8 cellular contexts compared by ENCODE assay signal in genomic region chr2:72325592-72326422, GRCh38.
DNase-seq lines count a peak whose midpoint lies in the region; ATAC-seq and TF ChIP-seq lines count a peak whose summit lies in the region.

No MANE protein-coding gene starts in this region.

- no peak overlapping the region for H3K9ac ChIP-seq in SU-DHL-6 (ENCODE audit: low read length)

- no peaks in the 10 kb centered on the region for H4K20me1 ChIP-seq in SU-DHL-6 (ENCODE audit: low read depth, low read length)

- no peak overlapping the region for H2AFZ ChIP-seq in SU-DHL-6 (ENCODE audit: low read depth, low read length, severe bottlenecking)

- H3K36me3 ChIP-seq in SU-DHL-6 (ENCODE audit: low read length) (no peaks in the 10 kb centered on the region), ascending aorta (no peaks in the 10 kb centered on the region)

- H3K4me1 Mint-ChIP-seq in immature natural killer cell, result no peaks in the 10 kb centered on the region

- H3K9me2 ChIP-seq in SU-DHL-6 (replicated peaks; ENCODE audit: insufficient read depth, low read length), result no peaks in the 10 kb centered on the region

- DNase-seq in stimulated activated CD4-positive, alpha-beta T cell treated with anti-CD3 and anti-CD28 coated beads, Interleukin-15, amount 100 ng/mL, for 24 hours, result peak; percentile 26
- no peak for DNase-seq in stimulated activated CD4-positive, alpha-beta T cell treated with anti-CD3 and anti-CD28 coated beads, Interleukin-12 subunit alpha, Interleukin-12 subunit beta, amount 100 ng/mL, for 4 hours
- peak; percentile 38 for DNase-seq in iPS DF 4.7 (ENCODE audit: extremely low read depth, low spot score)
- DNase-seq in NCI-H2227 (lab: John Stamatoyannopoulos, UW; ENCODE audit: unreplicated experiment), result no peak
- no peak for DNase-seq in ascending aorta (ENCODE audit: low spot score in 2 of 2)
- no peak for DNase-seq in immature natural killer cell

- no peak overlapping the region for H3K4me2 ChIP-seq in SU-DHL-6 (ENCODE audit: low read depth, low read length, poor library complexity, severe bottlenecking)

- H3K4me3 ChIP-seq in SU-DHL-6 (ENCODE audit: insufficient read depth, low read length, poor library complexity, severe bottlenecking) (no peak overlapping the region), ascending aorta (no peak overlapping the region)

- H3K27ac ChIP-seq in SU-DHL-6 (ENCODE audit: low read depth, low read length) (no peak overlapping the region), ascending aorta (no peak overlapping the region)

- peaks cover 0 to 2% (median 1%) of the 10 kb centered on the region in 3 donors for H3K27me3 Mint-ChIP-seq in immature natural killer cell (ENCODE audit: low read depth in 3 of 3)

- H3K79me2 ChIP-seq in SU-DHL-6 (ENCODE audit: insufficient read depth, low read length), result no peaks in the 10 kb centered on the region

- no peaks in the 10 kb centered on the region for H3K9me3 ChIP-seq in SU-DHL-6 (ENCODE audit: insufficient read depth, low read length)
- H3K9me3 ChIP-seq in ascending aorta, result no peaks in the 10 kb centered on the region

- H3K27me3 ChIP-seq in SU-DHL-6 (ENCODE audit: low read length) (no peaks in the 10 kb centered on the region), ascending aorta (no peaks in the 10 kb centered on the region)

- no peaks in the 10 kb centered on the region for H3F3A ChIP-seq in SU-DHL-6 (ENCODE audit: insufficient read depth)

- H3K36me3 Mint-ChIP-seq in immature natural killer cell, result peaks cover 0 to 26% (median 5%) of the 10 kb centered on the region in 3 donors

- no peak overlapping the region for H3K27ac Mint-ChIP-seq in immature natural killer cell

- H3K4me3 Mint-ChIP-seq in immature natural killer cell, result no peak overlapping the region

- no peaks in the 10 kb centered on the region for H3K4me1 ChIP-seq in ascending aorta

- TF ChIP-seq CTCF in SU-DHL-6 (IDR thresholded peaks at IDR 0.05; ENCODE audit: insufficient read depth, low read length, poor library complexity, severe bottlenecking) (peak; percentile 58), ascending aorta (IDR thresholded peaks at IDR 0.05) (peak in 1 of 3 experiments; percentile 22)

- peaks cover 0 to 10% (median 0%) of the 10 kb centered on the region in 6 donors for H3K9me3 Mint-ChIP-seq in immature natural killer cell

- intact Hi-C loops in ascending aorta (cut with DNase I), result no loop called here

- peak; percentile 67 for ATAC-seq in HG03039 (IDR thresholded peaks at IDR 0.05; ENCODE audit: unreplicated experiment)

Comparison
In these comparisons a context has a peak if more than half of its experiments do, and no peak if none do; other contexts are left out.
1. DNase-seq: peak in stimulated activated CD4-positive, alpha-beta T cell treated with anti-CD3 and anti-CD28 coated beads, Interleukin-15, amount 100 ng/mL, for 24 hours (single experiment) and iPS DF 4.7 (single experiment); none in stimulated activated CD4-positive, alpha-beta T cell treated with anti-CD3 and anti-CD28 coated beads, Interleukin-12 subunit alpha, Interleukin-12 subunit beta, amount 100 ng/mL, for 4 hours (single experiment), NCI-H2227 (single experiment), ascending aorta (0 of 2) and immature natural killer cell (0 of 3).